In the genomic region with DNA sequence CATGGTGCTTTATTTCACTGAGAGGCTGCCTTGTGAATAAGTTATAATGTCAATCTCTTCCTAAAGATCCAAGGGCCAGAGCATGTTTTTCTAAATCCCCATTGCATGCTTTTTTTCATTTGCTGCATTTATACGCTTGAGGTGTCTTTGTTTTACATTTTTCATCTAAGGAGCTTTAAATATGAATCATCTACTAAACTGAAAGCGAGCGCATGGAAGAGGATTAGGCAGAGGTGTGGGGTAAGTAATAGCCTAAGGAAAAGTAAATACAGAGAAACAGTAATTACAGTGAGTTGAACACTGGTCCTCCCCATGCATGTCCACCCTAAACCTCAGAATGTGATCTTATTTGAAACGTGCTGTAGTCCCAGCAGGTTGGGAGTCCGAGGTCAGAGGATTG, we compare ENCODE assay signal across 19 cellular contexts.
DNase-seq lines count a peak whose midpoint lies in the region; TF ChIP-seq lines count a peak whose summit lies in the region.
"Had no signal": no experiment of that assay in that cellular context is flagged by ENCODE, and none has a peak within 500 bp of the region (broad histone marks: within the 10 kb centered on the region; RNA-seq: fewer than 3 reads in every experiment).

No MANE protein-coding gene starts in this region.

- H3K9me3 ChIP-seq in PC-9 (ENCODE audit: insufficient read depth, low read depth) (peaks cover 15% of the 10 kb centered on the region), WERI-Rb-1 (ENCODE audit: severe bottlenecking) (peaks cover 10% of the 10 kb centered on the region)

- H3K36me3 Mint-ChIP-seq in nephron (ENCODE audit: low read depth) = no peaks in the 10 kb centered on the region
- H3K36me3 Mint-ChIP-seq: CD4-positive, alpha-beta memory T cell had no signal

- no TSS peak for BruUV-seq in PC-9 (replicated peaks; lab: Mats Ljungman, UMichigan)

- intact Hi-C loops in PC-9 (cut with micrococcal nuclease; ENCODE audit: unreplicated experiment) = no loop called here

- H3K27ac ChIP-seq in PC-9 (peak overlapping the region; percentile 18; the same call in 1 of the 2 replicates), WERI-Rb-1 (no peak overlapping the region)
- H3K27ac ChIP-seq: GM23248, SJCRH30 had no signal

- H3K27me3 ChIP-seq in PC-9 (ENCODE audit: insufficient read depth, low read depth) = no peaks in the 10 kb centered on the region
- no peaks in the 10 kb centered on the region for H3K27me3 ChIP-seq in WERI-Rb-1 (ENCODE audit: insufficient read depth, low read depth, severe bottlenecking)
- H3K27me3 ChIP-seq: SJCRH30 had no signal

- TF ChIP-seq CTCF in PC-9 (conservative IDR thresholded peaks at IDR 0.05) = no peak
- no peak for TF ChIP-seq CTCF in epithelial cell of esophagus (IDR thresholded peaks at IDR 0.05; ENCODE audit: insufficient read depth, low read depth, low read length, missing control alignments)
- no peak for TF ChIP-seq CTCF in nephron (IDR thresholded peaks at IDR 0.05; ENCODE audit: unreplicated experiment in 3 of 3)
- TF ChIP-seq CTCF in WERI-Rb-1 (IDR thresholded peaks at IDR 0.05; ENCODE audit: low read depth, low read length) = no peak

- H3F3A ChIP-seq in PC-9 (ENCODE audit: insufficient read depth, low read depth) = peaks cover 21% of the 10 kb centered on the region

- H3K36me3 ChIP-seq in PC-9 (ENCODE audit: low read depth) = no peaks in the 10 kb centered on the region
- H3K36me3 ChIP-seq in WERI-Rb-1 = no peaks in the 10 kb centered on the region
- H3K36me3 ChIP-seq: SJCRH30 had no signal

- H3K4me3 Mint-ChIP-seq in nephron = no peak overlapping the region
- H3K4me3 Mint-ChIP-seq: CD4-positive, alpha-beta memory T cell had no signal

- CTCF ChIA-PET in PC-9 (lab: Charles Lee) = no interaction called here

- POLR2A ChIA-PET in PC-9 (lab: Charles Lee; ENCODE audit: unreplicated experiment) = no interaction called here

- no peaks in the 10 kb centered on the region for H3K79me2 ChIP-seq in PC-9 (ENCODE audit: low read depth)

- H3K9me2 ChIP-seq in PC-9 (ENCODE audit: insufficient read depth) = no peaks in the 10 kb centered on the region

- H2AFZ ChIP-seq in PC-9 = no peak overlapping the region
- H2AFZ ChIP-seq: GM23248 had no signal

- H4K20me1 ChIP-seq in PC-9 (ENCODE audit: insufficient read depth) = no peaks in the 10 kb centered on the region

- H3K4me2 ChIP-seq in PC-9 = peak overlapping the region; percentile 35

- peaks cover 6% of the 10 kb centered on the region for H3K27me3 Mint-ChIP-seq in nephron (ENCODE audit: low read depth)

- H3K4me3 ChIP-seq in PC-9 (no peak overlapping the region), epithelial cell of esophagus (ENCODE audit: low read length) (no peak overlapping the region), WERI-Rb-1 (ENCODE audit: low read depth, low read length) (no peak overlapping the region)
- H3K4me3 ChIP-seq: GM23248, SJCRH30 had no signal

- H3K9me3 Mint-ChIP-seq in nephron = peaks cover 13% of the 10 kb centered on the region

- peaks cover 21% of the 10 kb centered on the region for H3K4me1 ChIP-seq in PC-9 (replicated peaks; ENCODE audit: insufficient read depth)

- H3K27ac Mint-ChIP-seq in nephron = peak overlapping the region; percentile 12 to 94 (median 21)
- H3K27ac Mint-ChIP-seq: CD4-positive, alpha-beta memory T cell had no signal

- H3K4me1 Mint-ChIP-seq in nephron = peaks cover 10% of the 10 kb centered on the region
- H3K4me1 Mint-ChIP-seq: CD4-positive, alpha-beta memory T cell had no signal

- DNase-seq in NCI-H69 (lab: John Stamatoyannopoulos, UW) (peak; percentile 36), PC-9 (peak in 1 of 2 experiments; percentile 79), epithelial cell of esophagus (ENCODE audit: low read depth) (peak; percentile 82), WERI-Rb-1 (no peak), germinal center (ENCODE audit: low spot score) (no peak), NCI-H524 (lab: John Stamatoyannopoulos, UW) (no peak)
- DNase-seq: C1 segment of cervical spinal cord; CD4-positive, alpha-beta memory T cell; COR-L47; DMS53; H7; KBM-7; NCI-H1694; NCI-H2029 treated with DMSO at 0.1 percent for 48 hours; NCI-H2227 treated with DMSO at 0.1 percent for 48 hours; NCI-H774 had no signal

Comparison
In these comparisons a context has a peak if more than half of its experiments do, and no peak if none do; other contexts are left out.
1. DNase-seq: peak in NCI-H69 (single experiment) and epithelial cell of esophagus (single experiment); none in WERI-Rb-1 (single experiment), germinal center (single experiment) and NCI-H524 (0 of 2).